12 cellular contexts compared by ENCODE assay signal in the genomic region with DNA sequence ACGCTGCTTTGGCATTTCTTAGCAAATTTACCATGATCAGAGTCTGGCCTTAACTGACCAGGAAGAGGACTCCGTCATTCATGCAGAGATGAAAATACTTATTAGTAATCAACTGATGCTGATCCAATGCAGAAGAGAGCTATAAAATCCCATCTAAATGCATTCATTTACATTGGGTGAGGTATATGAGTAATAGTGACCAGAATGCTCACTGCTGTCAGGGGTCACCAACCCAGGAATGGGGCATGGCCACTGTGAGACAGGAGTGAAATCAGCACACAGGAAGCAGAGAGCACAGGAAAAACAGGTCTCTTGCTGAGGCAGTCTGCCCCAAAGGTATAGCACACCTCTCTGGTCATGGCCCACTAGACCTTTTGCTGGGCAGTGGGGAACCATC.
"Had no signal": no experiment of that assay in that cellular context is flagged by ENCODE, and none has a peak within 500 bp of the region (broad histone marks: within the 10 kb centered on the region; RNA-seq: fewer than 3 reads in every experiment).

No MANE protein-coding gene starts in this region.

- H3K4me3 ChIP-seq: body of pancreas, esophagus muscularis mucosa, psoas muscle had no signal

- H3K9me3 ChIP-seq: body of pancreas had no signal

- H3K27ac ChIP-seq: body of pancreas, esophagus muscularis mucosa, psoas muscle had no signal

- H3K4me1 ChIP-seq: psoas muscle had no signal

- H3K36me3 ChIP-seq: esophagus muscularis mucosa had no signal

- DNase-seq: activated B cell treated with CpG ODN at 0.5 μM for 24 hours; activated CD4-positive, alpha-beta T cell treated with anti-CD3 and anti-CD28 coated beads, Interleukin-2, amount 50 U/mL, for 1 hour; activated effector memory CD4-positive, alpha-beta T cell treated with Interleukin-2 at 50 U/mL for 16 hours; body of pancreas; effector memory CD8-positive, alpha-beta T cell; left ventricle myocardium superior; mesendoderm; nephron progenitor cell; psoas muscle; stimulated activated CD4-positive, alpha-beta T cell treated with anti-CD3 and anti-CD28 coated beads, Interleukin-4, amount 100 ng/mL, for 1 hour; T-helper 17 cell had no signal

- ATAC-seq: body of pancreas; effector memory CD8-positive, alpha-beta T cell; left ventricle myocardium superior; T-helper 17 cell had no signal

- H3K27me3 ChIP-seq: body of pancreas, esophagus muscularis mucosa had no signal
